Comparison of ENCODE assay signal across 20 cellular contexts in the genomic region with DNA sequence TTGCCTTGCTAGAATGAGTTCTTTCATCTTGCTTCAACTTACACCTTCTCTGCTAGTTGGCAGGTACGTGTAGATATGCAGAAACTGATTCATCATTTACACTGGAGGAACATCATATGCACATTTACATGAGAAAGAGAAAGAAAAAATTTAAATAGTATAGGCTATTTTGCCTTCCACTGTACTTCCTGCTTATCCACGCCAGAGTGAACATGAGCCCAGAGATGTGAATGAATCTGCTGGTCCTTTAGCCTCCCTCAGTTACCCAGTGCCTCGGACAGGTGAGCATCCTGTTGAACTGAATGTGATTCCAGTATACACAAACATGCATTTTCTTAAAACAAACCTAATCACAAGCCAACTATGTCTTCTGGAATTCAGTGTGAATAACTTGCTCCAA.
DNase-seq lines count a peak whose midpoint lies in the region; ATAC-seq and FAIRE-seq lines count a peak whose summit lies in the region.
"Had no signal": no experiment of that assay in that cellular context is flagged by ENCODE, and none has a peak within 500 bp of the region (broad histone marks: within the 10 kb centered on the region; RNA-seq: fewer than 3 reads in every experiment).

No MANE protein-coding gene starts in this region.

- intact Hi-C loops in Right ventricle myocardium superior (cut with DNase I): no loop called here

- peaks cover 17% of the 10 kb centered on the region for H3K4me1 Mint-ChIP-seq in memory B cell
- H3K4me1 Mint-ChIP-seq: activated CD4-positive, alpha-beta T cell treated with anti-CD3 and anti-CD28 coated beads, Interleukin-2, amount 10 ng/mL, durations not matched to agents 24 days and 14 days had no signal

- H3K4me3 Mint-ChIP-seq in memory B cell: no peak overlapping the region
- H3K4me3 Mint-ChIP-seq: activated CD4-positive, alpha-beta T cell treated with anti-CD3 and anti-CD28 coated beads, Interleukin-2, amount 10 ng/mL, durations not matched to agents 24 days and 14 days; activated naive CD4-positive, alpha-beta T cell treated with anti-CD3 and anti-CD28 coated beads for 36 hours; naive thymus-derived CD8-positive, alpha-beta T cell; stimulated activated memory B cell treated with anti-CD40 and anti-IgM and Interleukin-4, amounts not matched to agents 10 μg/mL and 1 μg/mL and 100 μg/mL, for 72 hours had no signal

- H3K9me3 Mint-ChIP-seq in memory B cell: peaks cover 3% of the 10 kb centered on the region
- H3K9me3 Mint-ChIP-seq: activated CD4-positive, alpha-beta T cell treated with anti-CD3 and anti-CD28 coated beads, Interleukin-2, amount 10 ng/mL, durations not matched to agents 24 days and 14 days; activated naive CD4-positive, alpha-beta T cell treated with anti-CD3 and anti-CD28 coated beads for 36 hours; naive thymus-derived CD8-positive, alpha-beta T cell had no signal

- H3K36me3 Mint-ChIP-seq in memory B cell: peaks cover 24% of the 10 kb centered on the region

- peak overlapping the region; percentile 4 for H3K27ac Mint-ChIP-seq in memory B cell
- H3K27ac Mint-ChIP-seq: activated CD4-positive, alpha-beta T cell treated with anti-CD3 and anti-CD28 coated beads, Interleukin-2, amount 10 ng/mL, durations not matched to agents 24 days and 14 days; activated naive CD4-positive, alpha-beta T cell treated with anti-CD3 and anti-CD28 coated beads for 36 hours; naive thymus-derived CD8-positive, alpha-beta T cell; stimulated activated memory B cell treated with anti-CD40 and anti-IgM and Interleukin-4, amounts not matched to agents 10 μg/mL and 1 μg/mL and 100 μg/mL, for 72 hours had no signal

- peak; percentile 7 for DNase-seq in GM19239 (ENCODE audit: insufficient read length, low spot score)
- no peak for DNase-seq in memory B cell (ENCODE audit: low spot score in 2 of 2)
- no peak for DNase-seq in Right ventricle myocardium superior
- no peak for DNase-seq in stimulated activated CD4-positive, alpha-beta T cell treated with anti-CD3 and anti-CD28 coated beads, Interleukin-12 subunit alpha, Interleukin-12 subunit beta, amount 100 ng/mL, for 4 hours
- no peak for DNase-seq in kidney tubule cell (ENCODE audit: low spot score)
- DNase-seq: activated CD4-positive, alpha-beta T cell treated with anti-CD3 and anti-CD28 coated beads, Interleukin-2, amount 10 ng/mL, durations not matched to agents 24 days and 14 days; activated naive CD4-positive, alpha-beta T cell treated with anti-CD3 and anti-CD28 coated beads for 36 hours; cortex of kidney; erythroblast; lower lobe of right lung; naive thymus-derived CD8-positive, alpha-beta T cell; NCI-H1930; NCI-H510A treated with DMSO at 0.1 percent for 48 hours; spleen; T1000; transverse colon had no signal

- peak; percentile 78 for ATAC-seq in GM21825 (IDR thresholded peaks at IDR 0.05; ENCODE audit: unreplicated experiment)
- ATAC-seq in HG03342 (IDR thresholded peaks at IDR 0.05; ENCODE audit: unreplicated experiment): peak; percentile 82
- no peak for ATAC-seq in memory B cell (ENCODE audit: low read depth)
- ATAC-seq in Right ventricle myocardium superior (ENCODE audit: poor library complexity): no peak
- no peak for ATAC-seq in HG02973 (IDR thresholded peaks at IDR 0.05; ENCODE audit: unreplicated experiment)
- ATAC-seq: lower lobe of right lung; naive thymus-derived CD8-positive, alpha-beta T cell; stimulated activated memory B cell treated with anti-CD40 and anti-IgM and Interleukin-4, amounts not matched to agents 10 μg/mL and 1 μg/mL and 100 μg/mL, for 72 hours had no signal

- no peaks in the 10 kb centered on the region for H3K27me3 Mint-ChIP-seq in memory B cell
- H3K27me3 Mint-ChIP-seq: activated CD4-positive, alpha-beta T cell treated with anti-CD3 and anti-CD28 coated beads, Interleukin-2, amount 10 ng/mL, durations not matched to agents 24 days and 14 days; naive thymus-derived CD8-positive, alpha-beta T cell; stimulated activated memory B cell treated with anti-CD40 and anti-IgM and Interleukin-4, amounts not matched to agents 10 μg/mL and 1 μg/mL and 100 μg/mL, for 72 hours had no signal

- FAIRE-seq in GM19239 (lab: Jason Lieb, UNC): peak; percentile 71

Comparison
In these comparisons a context has a peak if more than half of its experiments do, and no peak if none do; other contexts are left out.
1. ATAC-seq: peak in GM21825 (single experiment) and HG03342 (single experiment); none in memory B cell (single experiment), Right ventricle myocardium superior (single experiment) and HG02973 (single experiment).